In the genomic region with DNA sequence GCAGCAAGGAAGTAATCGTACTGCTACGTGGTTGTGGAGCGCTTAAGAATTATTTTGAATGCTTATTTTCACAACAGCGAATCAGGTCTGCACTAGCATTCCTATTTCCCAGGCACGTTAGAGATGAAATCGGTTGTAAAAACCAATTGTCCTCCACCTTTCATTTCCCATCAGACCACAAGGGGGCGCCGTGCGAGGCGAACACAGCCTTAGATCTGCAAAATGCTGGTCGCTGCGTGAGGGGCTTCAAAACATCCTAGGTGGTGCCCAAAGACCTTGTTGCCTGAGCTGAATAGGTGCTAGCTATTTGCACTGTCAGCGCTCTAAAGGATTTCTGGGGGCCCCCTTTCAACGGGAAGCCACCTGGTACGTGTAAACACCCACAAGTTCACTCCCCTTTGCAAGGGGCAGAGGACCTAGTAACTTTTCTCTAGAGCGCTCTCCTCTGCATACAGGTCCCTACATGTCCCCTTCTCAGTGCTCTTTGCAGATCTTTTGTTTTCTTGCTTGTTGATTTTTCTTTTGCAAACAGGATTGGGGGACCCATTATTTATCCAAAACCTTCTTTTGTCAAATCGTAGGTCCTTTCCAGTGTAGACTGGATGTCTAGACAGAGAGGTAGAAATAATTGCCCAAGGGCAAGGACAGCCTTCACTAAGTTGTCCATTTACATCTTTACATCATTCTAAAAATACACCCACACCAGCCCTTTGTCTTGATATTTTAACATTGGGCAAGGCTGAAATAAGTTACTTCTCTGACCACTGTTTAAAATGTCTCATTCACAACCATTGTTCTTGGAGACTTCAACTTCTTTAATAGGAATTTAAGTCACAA, we compare ENCODE assay signal across 8 cellular contexts. TPM values are rescaled to one million over a fixed set of nuclear protein-coding genes. Genes with fewer than 3 reads are reported as not detected.
DNase-seq lines count a peak whose midpoint lies in the region; ATAC-seq and TF ChIP-seq lines count a peak whose summit lies in the region.

No MANE protein-coding gene starts in this region.

- no peaks in the 10 kb centered on the region for H3K4me1 ChIP-seq in ascending aorta
- H3K4me1 ChIP-seq in iPS DF 6.9 (ENCODE audit: control insufficient read depth, insufficient read depth, low read length) = no peaks in the 10 kb centered on the region

- peak; percentile 62 for DNase-seq in GM03348 (ENCODE audit: low spot score)
- peak; percentile 55 for DNase-seq in Jurkat, Clone E6-1 (ENCODE audit: low read depth, low spot score)
- peak; percentile 48 to 65 (median 63) for DNase-seq in T-helper 2 cell
- peak in 1 of 2 donors; percentile 80 for DNase-seq in ascending aorta (ENCODE audit: low spot score in 2 of 2)
- peak; percentile 70 for DNase-seq in iPS DF 6.9 (ENCODE audit: low read depth, low spot score)
- DNase-seq in stimulated activated CD4-positive, alpha-beta T cell treated with anti-CD3 and anti-CD28 coated beads, Interleukin-15, amount 100 ng/mL, for 1 hour (ENCODE audit: low read depth in 1 of 2, low spot score in 1 of 2) = peak; percentile 53 to 66

- no peak overlapping the region for H3K4me3 ChIP-seq in Jurkat, Clone E6-1 (ENCODE audit: low read length)
- H3K4me3 ChIP-seq in ascending aorta = peak overlapping the region in 1 of 2 donors; percentile 34
- no peak overlapping the region for H3K4me3 ChIP-seq in iPS DF 6.9 (ENCODE audit: low read length)

- H3K36me3 ChIP-seq in ascending aorta (no peaks in the 10 kb centered on the region), iPS DF 6.9 (ENCODE audit: control insufficient read depth, insufficient read depth, low read length) (no peaks in the 10 kb centered on the region)

- H3K9me3 ChIP-seq in ascending aorta = no peaks in the 10 kb centered on the region
- H3K9me3 ChIP-seq in iPS DF 6.9 (ENCODE audit: control insufficient read depth, insufficient read depth, low read length) = no peaks in the 10 kb centered on the region

- no CpG with 5 or more reads among the region's 17 CpGs for WGBS in iPS DF 6.9 (ENCODE audit: insufficient coverage, insufficient read length)

- H3K27ac ChIP-seq in ascending aorta (peak overlapping the region in 1 of 2 donors; percentile 34), iPS DF 6.9 (ENCODE audit: low read length) (no peak overlapping the region)

- peak; percentile 79 to 89 (median 85) for TF ChIP-seq CTCF in ascending aorta (IDR thresholded peaks at IDR 0.05)

- ATAC-seq in GM18868 (IDR thresholded peaks at IDR 0.05; ENCODE audit: unreplicated experiment) (no peak), HG02973 (IDR thresholded peaks at IDR 0.05; ENCODE audit: unreplicated experiment) (no peak)

- intact Hi-C loops in ascending aorta (cut with DNase I) = loop anchor here (1.0 kb wide), 1 partner anchor 324 kb away; no protein-coding TSS in a partner anchor

- H3K27me3 ChIP-seq in ascending aorta (no peaks in the 10 kb centered on the region), iPS DF 6.9 (ENCODE audit: control insufficient read depth, insufficient read depth, low read length) (no peaks in the 10 kb centered on the region)

RNA-seq across cellular contexts. Expression of a gene that starts 59.7 kb away (rescaled TPM):
- polyA plus RNA-seq in Jurkat, Clone E6-1 (2012; ENCODE audit: insufficient read depth, insufficient read length) = 5.3 TPM
- total RNA-seq in ascending aorta = 150 TPM
